Comparison of ENCODE assay signal across 20 cellular contexts in genomic region chr2:240400319-240401161, GRCh38. TPM values are rescaled to one million over a fixed set of nuclear protein-coding genes. Genes with fewer than 3 reads are reported as not detected.
DNase-seq lines count a peak whose midpoint lies in the region; ATAC-seq and TF ChIP-seq lines count a peak whose summit lies in the region.
"Had no signal": no experiment of that assay in that cellular context is flagged by ENCODE, and none has a peak within 500 bp of the region (broad histone marks: within the 10 kb centered on the region; RNA-seq: fewer than 3 reads in every experiment).

No MANE protein-coding gene starts in this region.

- DNase-seq in activated CD4-positive, alpha-beta memory T cell treated with anti-CD3 and anti-CD28 coated beads for 36 hours, result peak; percentile 3
- no peak for DNase-seq in activated CD4-positive, alpha-beta memory T cell treated with anti-CD3 and anti-CD28 coated beads, Interleukin-2, amount 10 ng/mL, durations not matched to agents 7 days and 5 days
- DNase-seq in IMR-90, result no peak
- DNase-seq in islet precursor cell, result peak; percentile 61
- peak; percentile 54 for DNase-seq in sciatic nerve (ENCODE audit: low spot score)
- no peak for DNase-seq in stimulated activated CD4-positive, alpha-beta T cell treated with anti-CD3 and anti-CD28 coated beads, Interleukin-2, amount 100 ng/mL, for 48 hours
- DNase-seq in iPS-NIHi11 (ENCODE audit: low spot score), result no peak
- DNase-seq: activated CD4-positive, alpha-beta T cell treated with anti-CD3 and anti-CD28 coated beads, Interleukin-2, amount 50 U/mL, for 48 hours; activated effector memory CD4-positive, alpha-beta T cell treated with Interleukin-2 at 50 U/mL for 16 hours; cerebellar nuclear complex; foreskin melanocyte; Kasumi-1; naive B cell; NCI-H1092 treated with DMSO at 0.1 percent for 48 hours; SK-N-SH; stimulated activated CD4-positive, alpha-beta T cell treated with anti-CD3 and anti-CD28 coated beads, Interleukin-12 subunit alpha, Interleukin-12 subunit beta, amount 100 ng/mL, for 4 hours had no signal

- H3K27me3 ChIP-seq in IMR-90 (ENCODE audit: control insufficient read depth, insufficient read depth, low read length), result peaks cover 2% of the 10 kb centered on the region; the same call in 1 of the 2 replicates
- H3K27me3 ChIP-seq: BLaER1 treated with 17β-estradiol and CSF1 and Interleukin-3, amounts not matched to agents 10 nM and 100 nM had no signal

- intact Hi-C loops in activated CD4-positive, alpha-beta memory T cell treated with anti-CD3 and anti-CD28 coated beads for 36 hours (cut with micrococcal nuclease), result no loop called here
- intact Hi-C loops in IMR-90 (cut with micrococcal nuclease) (no loop called here), sciatic nerve (cut with DNase I) (no loop called here)

- H3K36me3 Mint-ChIP-seq in activated CD4-positive, alpha-beta memory T cell treated with anti-CD3 and anti-CD28 coated beads for 36 hours, result no peaks in the 10 kb centered on the region
- H3K36me3 Mint-ChIP-seq in activated CD4-positive, alpha-beta memory T cell treated with anti-CD3 and anti-CD28 coated beads, Interleukin-2, amount 10 ng/mL, durations not matched to agents 7 days and 5 days (ENCODE audit: low read depth), result no peaks in the 10 kb centered on the region
- H3K36me3 Mint-ChIP-seq: naive B cell; stimulated activated effector memory CD8-positive, alpha-beta T cell treated with anti-CD3 and anti-CD28 coated beads, Interleukin-12 subunit alpha, Interleukin-12 subunit beta, amount 100 ng/mL, for 72 hours had no signal

- H3K4me3 ChIP-seq in IMR-90 (ENCODE audit: insufficient read depth, low read depth, low read length), result no peak overlapping the region
- H3K4me3 ChIP-seq: BLaER1 treated with 17β-estradiol and CSF1 and Interleukin-3, amounts not matched to agents 10 nM and 100 nM; prostate gland had no signal

- no peak overlapping the region for H3K18ac ChIP-seq in IMR-90 (ENCODE audit: low read depth, low read length)

- no peak for TF ChIP-seq POLR2A in IMR-90 (IDR thresholded peaks at IDR 0.05; ENCODE audit: low read depth, low read length)

- no peaks in the 10 kb centered on the region for H3K4me1 ChIP-seq in IMR-90 (ENCODE audit: control insufficient read depth, insufficient read depth, low read length)
- H3K4me1 ChIP-seq: prostate gland had no signal

- no peaks in the 10 kb centered on the region for H4K20me1 ChIP-seq in IMR-90 (ENCODE audit: insufficient read depth, low read length)
- H4K20me1 ChIP-seq: BLaER1 treated with 17β-estradiol and CSF1 and Interleukin-3, amounts not matched to agents 10 nM and 100 nM had no signal

- peak overlapping the region; percentile 3 for H2AK9ac ChIP-seq in IMR-90 (replicated peaks; ENCODE audit: low read depth, low read length, poor library complexity)

- H3K9ac ChIP-seq in IMR-90 (ENCODE audit: low read depth, low read length), result no peak overlapping the region
- H3K9ac ChIP-seq: BLaER1 treated with 17β-estradiol and CSF1 and Interleukin-3, amounts not matched to agents 10 nM and 100 nM; SK-N-SH had no signal

- no peaks in the 10 kb centered on the region for H3K36me3 ChIP-seq in IMR-90 (ENCODE audit: control insufficient read depth, insufficient read depth, low read length)
- H3K36me3 ChIP-seq: BLaER1 treated with 17β-estradiol and CSF1 and Interleukin-3, amounts not matched to agents 10 nM and 100 nM; prostate gland had no signal

- no peak overlapping the region for H3K4ac ChIP-seq in IMR-90 (ENCODE audit: low read depth, low read length)

- H2BK20ac ChIP-seq in IMR-90 (ENCODE audit: low read depth, low read length), result no peak overlapping the region

- dilution Hi-C loops in IMR-90 (cut with HindIII; ENCODE audit: low sequenced_read_pairs, unreplicated experiment), result no loop called here

- no peak overlapping the region for H2AK5ac ChIP-seq in IMR-90 (ENCODE audit: low read depth, low read length)

- H4K91ac ChIP-seq in IMR-90 (ENCODE audit: insufficient read depth, low read depth, low read length), result no peak overlapping the region

- H2BK5ac ChIP-seq in IMR-90 (ENCODE audit: low read depth, low read length, poor library complexity, severe bottlenecking), result no peak overlapping the region

- no peak overlapping the region for H2AFZ ChIP-seq in IMR-90 (replicated peaks; ENCODE audit: low read length, poor library complexity)

- in situ Hi-C loops in IMR-90 (cut with MboI; ENCODE audit: low sequenced_read_pairs), result no loop called here

- H2BK120ac ChIP-seq in IMR-90 (ENCODE audit: low read depth, low read length), result no peak overlapping the region

- no peak overlapping the region for H3K27ac Mint-ChIP-seq in activated CD4-positive, alpha-beta memory T cell treated with anti-CD3 and anti-CD28 coated beads for 36 hours
- H3K27ac Mint-ChIP-seq in activated CD4-positive, alpha-beta memory T cell treated with anti-CD3 and anti-CD28 coated beads, Interleukin-2, amount 10 ng/mL, durations not matched to agents 7 days and 5 days, result no peak overlapping the region
- H3K27ac Mint-ChIP-seq: stimulated activated effector memory CD8-positive, alpha-beta T cell treated with anti-CD3 and anti-CD28 coated beads, Interleukin-12 subunit alpha, Interleukin-12 subunit beta, amount 100 ng/mL, for 72 hours had no signal

- peaks cover 21% of the 10 kb centered on the region for H3K4me1 Mint-ChIP-seq in activated CD4-positive, alpha-beta memory T cell treated with anti-CD3 and anti-CD28 coated beads for 36 hours (ENCODE audit: low read depth)
- peaks cover 25% of the 10 kb centered on the region for H3K4me1 Mint-ChIP-seq in activated CD4-positive, alpha-beta memory T cell treated with anti-CD3 and anti-CD28 coated beads, Interleukin-2, amount 10 ng/mL, durations not matched to agents 7 days and 5 days
- H3K4me1 Mint-ChIP-seq: naive B cell had no signal

- no peak overlapping the region for H3K27ac ChIP-seq in IMR-90 (ENCODE audit: insufficient read depth, low read length)
- H3K27ac ChIP-seq: BLaER1 treated with 17β-estradiol and CSF1 and Interleukin-3, amounts not matched to agents 10 nM and 100 nM; prostate gland had no signal

- WGBS in IMR-90 (ENCODE audit: extremely low coverage in 2 of 2, insufficient read length in 1 of 2), 2 experiments, result 50% methylated on average over 2 of the region's 22 CpGs; no CpG with 5 or more reads in 1 of the 2 experiments

- no peak overlapping the region for H4K5ac ChIP-seq in IMR-90 (ENCODE audit: low read depth, low read length)

- no peak for TF ChIP-seq RAD21 in IMR-90 (IDR thresholded peaks at IDR 0.05; ENCODE audit: low read length)

- no peak overlapping the region for H3K14ac ChIP-seq in IMR-90 (replicated peaks; ENCODE audit: low read depth, low read length)

- BruUV-seq in IMR-90 (replicated peaks; lab: Mats Ljungman, UMichigan), result no TSS peak

- no peak overlapping the region for H3K4me2 ChIP-seq in IMR-90 (ENCODE audit: low read depth, low read length)
- H3K4me2 ChIP-seq: SK-N-SH had no signal

- ATAC-seq in IMR-90 (ENCODE audit: low read depth) (no peak), sciatic nerve (no peak), HG03432 (IDR thresholded peaks at IDR 0.05; ENCODE audit: unreplicated experiment) (no peak)
- ATAC-seq: stimulated activated effector memory CD8-positive, alpha-beta T cell treated with anti-CD3 and anti-CD28 coated beads, Interleukin-12 subunit alpha, Interleukin-12 subunit beta, amount 100 ng/mL, for 72 hours had no signal

- H3K23ac ChIP-seq in IMR-90 (ENCODE audit: low read depth, low read length), result no peak overlapping the region

- TF ChIP-seq CTCF in IMR-90 (conservative IDR thresholded peaks at IDR 0.05; ENCODE audit: low read depth, low read length), result no peak

- H3K9me1 ChIP-seq in IMR-90 (ENCODE audit: insufficient read depth, low read length), result no peaks in the 10 kb centered on the region

- CTCF ChIA-PET in activated CD4-positive, alpha-beta memory T cell treated with anti-CD3 and anti-CD28 coated beads for 36 hours (lab: Charles Lee), result no interaction called here
- CTCF ChIA-PET in activated CD4-positive, alpha-beta memory T cell treated with anti-CD3 and anti-CD28 coated beads, Interleukin-2, amount 10 ng/mL, durations not matched to agents 7 days and 5 days (lab: Charles Lee), result no interaction called here
- CTCF ChIA-PET in IMR-90 (lab: Yijun Ruan, JAX), result no interaction called here

- no peak overlapping the region for H2BK15ac ChIP-seq in IMR-90 (ENCODE audit: low read depth, low read length)

- POLR2A ChIA-PET in activated CD4-positive, alpha-beta memory T cell treated with anti-CD3 and anti-CD28 coated beads for 36 hours (lab: Charles Lee), result no interaction called here
- POLR2A ChIA-PET in activated CD4-positive, alpha-beta memory T cell treated with anti-CD3 and anti-CD28 coated beads, Interleukin-2, amount 10 ng/mL, durations not matched to agents 7 days and 5 days (lab: Charles Lee), result no interaction called here
- POLR2A ChIA-PET in IMR-90 (lab: Charles Lee; ENCODE audit: unreplicated experiment), result no interaction called here

- H3K56ac ChIP-seq in IMR-90 (ENCODE audit: extremely low read depth, insufficient read depth, low read length), result no peak overlapping the region

- no peaks in the 10 kb centered on the region for H3K9me3 Mint-ChIP-seq in activated CD4-positive, alpha-beta memory T cell treated with anti-CD3 and anti-CD28 coated beads for 36 hours
- H3K9me3 Mint-ChIP-seq in activated CD4-positive, alpha-beta memory T cell treated with anti-CD3 and anti-CD28 coated beads, Interleukin-2, amount 10 ng/mL, durations not matched to agents 7 days and 5 days, result no peaks in the 10 kb centered on the region
- H3K9me3 Mint-ChIP-seq: stimulated activated effector memory CD8-positive, alpha-beta T cell treated with anti-CD3 and anti-CD28 coated beads, Interleukin-12 subunit alpha, Interleukin-12 subunit beta, amount 100 ng/mL, for 72 hours had no signal

- no peak overlapping the region for H3K4me3 Mint-ChIP-seq in activated CD4-positive, alpha-beta memory T cell treated with anti-CD3 and anti-CD28 coated beads for 36 hours
- H3K4me3 Mint-ChIP-seq in activated CD4-positive, alpha-beta memory T cell treated with anti-CD3 and anti-CD28 coated beads, Interleukin-2, amount 10 ng/mL, durations not matched to agents 7 days and 5 days, result no peak overlapping the region
- H3K4me3 Mint-ChIP-seq: naive B cell; stimulated activated effector memory CD8-positive, alpha-beta T cell treated with anti-CD3 and anti-CD28 coated beads, Interleukin-12 subunit alpha, Interleukin-12 subunit beta, amount 100 ng/mL, for 72 hours had no signal

- H3K9me3 ChIP-seq in IMR-90 (ENCODE audit: control insufficient read depth, insufficient read depth, low read length), result no peaks in the 10 kb centered on the region
- H3K9me3 ChIP-seq: BLaER1 treated with 17β-estradiol and CSF1 and Interleukin-3, amounts not matched to agents 10 nM and 100 nM; prostate gland; SK-N-SH had no signal

- H3K79me1 ChIP-seq in IMR-90 (ENCODE audit: low read depth in 1 of 2, low read length in 2 of 2), result no peaks in the 10 kb centered on the region

- no peaks in the 10 kb centered on the region for H3K27me3 Mint-ChIP-seq in activated CD4-positive, alpha-beta memory T cell treated with anti-CD3 and anti-CD28 coated beads for 36 hours
- no peaks in the 10 kb centered on the region for H3K27me3 Mint-ChIP-seq in activated CD4-positive, alpha-beta memory T cell treated with anti-CD3 and anti-CD28 coated beads, Interleukin-2, amount 10 ng/mL, durations not matched to agents 7 days and 5 days

- H4K8ac ChIP-seq in IMR-90 (ENCODE audit: low read depth in 2 of 2, low read length in 2 of 2), result no peak overlapping the region

RNA-seq across cellular contexts. Expression of gene GPC1, which starts 34.9 kb away (rescaled TPM):
- 1 to 10 TPM; 4.7 to 4.9 TPM for total RNA-seq in activated CD4-positive, alpha-beta memory T cell treated with anti-CD3 and anti-CD28 coated beads for 36 hours
- 1 to 10 TPM; 5.8 to 7.9 TPM for total RNA-seq in activated CD4-positive, alpha-beta memory T cell treated with anti-CD3 and anti-CD28 coated beads, Interleukin-2, amount 10 ng/mL, durations not matched to agents 7 days and 5 days
- total RNA-seq in IMR-90 (2012; rRNA removed), result 16.0 and 18.6 TPM in 2 replicates
- 211 and 222 TPM in 2 replicates for polyA plus RNA-seq in IMR-90 (2012; rRNA removed)
- polyA plus RNA-seq in IMR-90 (2012; cell fraction: cytosol; rRNA removed), result 148 and 334 TPM in 2 replicates
- polyA plus RNA-seq in IMR-90 (2012; cell fraction: nucleus; rRNA removed; ENCODE audit: low replicate concordance), result 193 and 494 TPM in 2 replicates
- total RNA-seq in sciatic nerve, result 85.4 TPM

Comparison
In these comparisons a context has a peak if more than half of its experiments do, and no peak if none do; other contexts are left out.
1. DNase-seq: peak in activated CD4-positive, alpha-beta memory T cell treated with anti-CD3 and anti-CD28 coated beads for 36 hours (single experiment), islet precursor cell (single experiment) and sciatic nerve (single experiment); none in activated CD4-positive, alpha-beta memory T cell treated with anti-CD3 and anti-CD28 coated beads, Interleukin-2, amount 10 ng/mL, durations not matched to agents 7 days and 5 days (single experiment), IMR-90 (single experiment), stimulated activated CD4-positive, alpha-beta T cell treated with anti-CD3 and anti-CD28 coated beads, Interleukin-2, amount 100 ng/mL, for 48 hours (0 of 2) and iPS-NIHi11 (single experiment).